In genomic region chr1:73783367-73783766, GRCh38 we compare ENCODE assay signal across 1 cellular context.
TF ChIP-seq lines count a peak whose summit lies in the region.

No MANE protein-coding gene starts in this region.

TF ChIP-seq in WTC11, 78 proteins besides CTCF, POLR2A, EP300 and RAD21 (continued from another document):
- no peak for TF ChIP-seq ZNF219 (CRISPR knock-in tag; IDR thresholded peaks at IDR 0.05; ENCODE audit: borderline replicate concordance)
- TF ChIP-seq AFF4 (CRISPR knock-in tag; IDR thresholded peaks at IDR 0.05; ENCODE audit: borderline replicate concordance), result no peak
